Comparison of ENCODE assay signal across 22 cellular contexts in the genomic region with DNA sequence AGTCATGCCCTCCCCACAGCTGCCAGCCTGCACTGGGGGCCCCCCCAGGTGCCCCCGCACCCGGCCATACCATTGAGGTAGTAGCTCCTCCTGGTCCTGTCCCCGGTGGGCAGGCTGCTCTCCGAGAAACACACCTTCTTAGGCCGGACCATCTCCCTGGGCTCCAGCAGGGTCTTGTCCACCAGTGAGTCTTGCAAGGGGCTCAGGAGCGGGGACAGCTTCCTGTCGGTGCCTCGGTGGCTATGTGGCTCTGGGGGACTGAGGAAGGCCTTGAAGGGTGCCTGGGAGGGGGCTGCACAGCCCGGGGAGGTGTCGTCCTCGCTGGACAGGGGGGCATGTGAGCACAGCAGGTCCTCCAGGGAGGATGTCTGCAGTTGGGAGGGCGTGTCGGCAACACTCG. TPM values are rescaled to one million over a fixed set of nuclear protein-coding genes. Genes with fewer than 3 reads are reported as not detected.
DNase-seq lines count a peak whose midpoint lies in the region; ATAC-seq and TF ChIP-seq lines count a peak whose summit lies in the region.
"Had no signal": no experiment of that assay in that cellular context is flagged by ENCODE, and none has a peak within 500 bp of the region (broad histone marks: within the 10 kb centered on the region; RNA-seq: fewer than 3 reads in every experiment).

No MANE protein-coding gene starts in this region.

- H3K56ac ChIP-seq in H9 (ENCODE audit: insufficient read length, low read depth, low read length), result no peak overlapping the region

- H3K18ac ChIP-seq in H9 (ENCODE audit: insufficient read length, low read depth, low read length), result no peak overlapping the region

- H3K79me1 ChIP-seq in H9 (ENCODE audit: insufficient read depth, low read depth, low read length, poor library complexity, severe bottlenecking), result no peaks in the 10 kb centered on the region

- H3K27ac ChIP-seq in H9 (ENCODE audit: insufficient read length, low read depth, low read length) (no peak overlapping the region), right cardiac atrium (ENCODE audit: low read length) (no peak overlapping the region), suprapubic skin (no peak overlapping the region)
- H3K27ac ChIP-seq: esophagus muscularis mucosa, gastrocnemius medialis, WERI-Rb-1 had no signal

- TF ChIP-seq POLR2A in suprapubic skin (IDR thresholded peaks at IDR 0.05), result no peak

- H3K4me3 ChIP-seq in right cardiac atrium (ENCODE audit: low read length) (no peak overlapping the region), suprapubic skin (no peak overlapping the region)
- H3K4me3 ChIP-seq: esophagus muscularis mucosa, gastrocnemius medialis had no signal

- no CpG with 5 or more reads among the region's 14 CpGs for WGBS in H9 (ENCODE audit: extremely low coverage, insufficient read length, low lambda C conversion rate)
- 83% methylated on average over 14 of the region's 14 CpGs for WGBS in right cardiac atrium
- WGBS in suprapubic skin, result 84% methylated on average over 14 of the region's 14 CpGs

- no peaks in the 10 kb centered on the region for H4K20me1 ChIP-seq in H9 (ENCODE audit: control insufficient read depth, insufficient read depth, insufficient read length)

- no peak overlapping the region for H2AK5ac ChIP-seq in H9 (ENCODE audit: insufficient read length, low read length)

- H3K23ac ChIP-seq in H9 (ENCODE audit: insufficient read length, low read depth, low read length), result no peak overlapping the region

- TF ChIP-seq CTCF in H9 (conservative IDR thresholded peaks at IDR 0.05), result no peak
- no peak for TF ChIP-seq CTCF in suprapubic skin (IDR thresholded peaks at IDR 0.05)

- no peak overlapping the region for H3K4me2 ChIP-seq in H9 (ENCODE audit: insufficient read depth, insufficient read length, low read length)

- H4K91ac ChIP-seq in H9 (ENCODE audit: insufficient read length, low read depth, low read length), result no peak overlapping the region

- ATAC-seq in right cardiac atrium, result peak in 1 of 2 donors; percentile 26
- no peak for ATAC-seq in HG02642 (IDR thresholded peaks at IDR 0.05; ENCODE audit: poor library complexity, unreplicated experiment)
- ATAC-seq: activated T-cell treated with anti-CD3 and anti-CD28 coated beads, Interleukin-2, amount 50 U/mL, for 4 hours; effector memory CD8-positive, alpha-beta T cell; gastrocnemius medialis; SK-N-SH treated with all-trans-retinoic acid at 6 μM for 48 hours had no signal

- H3K14ac ChIP-seq in H9 (ENCODE audit: insufficient read depth, low read length), result no peak overlapping the region

- H3K36me3 ChIP-seq in suprapubic skin, result no peaks in the 10 kb centered on the region
- H3K36me3 ChIP-seq: gastrocnemius medialis had no signal

- peaks cover 2 to 3% of the 10 kb centered on the region in 2 experiments; a peak in 1 of 5 replicates for H3K9me3 Mint-ChIP-seq in H9
- H3K9me3 Mint-ChIP-seq in activated CD4-positive, alpha-beta memory T cell treated with anti-CD3 and anti-CD28 coated beads, Interleukin-2, amount 10 ng/mL, durations not matched to agents 7 days and 5 days, result no peaks in the 10 kb centered on the region
- H3K9me3 Mint-ChIP-seq: activated naive CD4-positive, alpha-beta T cell treated with anti-CD3 and anti-CD28 coated beads, Interleukin-2, amount 50 U/mL, for 24 hours; activated T-cell treated with anti-CD3 and anti-CD28 coated beads, Interleukin-2, amount 50 U/mL, for 4 hours; effector memory CD8-positive, alpha-beta T cell had no signal

- H3K4me3 Mint-ChIP-seq in H9, result no peak overlapping the region
- no peak overlapping the region for H3K4me3 Mint-ChIP-seq in activated CD4-positive, alpha-beta memory T cell treated with anti-CD3 and anti-CD28 coated beads, Interleukin-2, amount 10 ng/mL, durations not matched to agents 7 days and 5 days
- H3K4me3 Mint-ChIP-seq: activated naive CD4-positive, alpha-beta T cell treated with anti-CD3 and anti-CD28 coated beads, Interleukin-2, amount 50 U/mL, for 24 hours; activated T-cell treated with anti-CD3 and anti-CD28 coated beads, Interleukin-2, amount 50 U/mL, for 4 hours; CD4-positive, alpha-beta memory T cell; effector memory CD8-positive, alpha-beta T cell had no signal

- TF ChIP-seq EP300 in suprapubic skin (IDR thresholded peaks at IDR 0.05), result no peak

- peak; percentile 21 for DNase-seq in H9
- DNase-seq in activated CD4-positive, alpha-beta memory T cell treated with anti-CD3 and anti-CD28 coated beads, Interleukin-2, amount 10 ng/mL, durations not matched to agents 7 days and 5 days, result peak; percentile 4
- peak in 2 of 3 donors; percentile 2 to 37 for DNase-seq in right cardiac atrium
- DNase-seq in suprapubic skin (ENCODE audit: low spot score in 2 of 2), result peak; percentile 48 to 67
- no peak for DNase-seq in SIG-M5 treated with dmso at 0.1 percent for 504 hours (lab: John Stamatoyannopoulos, UW; ENCODE audit: unreplicated experiment)
- DNase-seq in NOMO-1 treated with dmso at 0.1 percent for 144 hours (lab: John Stamatoyannopoulos, UW; ENCODE audit: unreplicated experiment), result no peak
- DNase-seq: activated CD4-positive, alpha-beta T cell treated with anti-CD3 and anti-CD28 coated beads, Interleukin-2, amount 50 U/mL, for 4 hours; activated T-cell treated with anti-CD3 and anti-CD28 coated beads, Interleukin-2, amount 50 U/mL, for 4 hours; effector memory CD8-positive, alpha-beta T cell; gastrocnemius medialis; GDM1; KBM-7; NCI-H1436; NCI-H510A treated with DMSO at 0.1 percent for 48 hours; occipital lobe; WERI-Rb-1 had no signal

- peaks cover 10 to 15% (median 14%) of the 10 kb centered on the region in 3 experiments for H3K36me3 Mint-ChIP-seq in H9 (ENCODE audit: insufficient read depth in 1 of 3, low read depth in 3 of 3)
- no peaks in the 10 kb centered on the region for H3K36me3 Mint-ChIP-seq in activated CD4-positive, alpha-beta memory T cell treated with anti-CD3 and anti-CD28 coated beads, Interleukin-2, amount 10 ng/mL, durations not matched to agents 7 days and 5 days (ENCODE audit: low read depth)
- H3K36me3 Mint-ChIP-seq: CD4-positive, alpha-beta memory T cell had no signal

- no peak overlapping the region for H4K8ac ChIP-seq in H9 (replicated peaks; ENCODE audit: insufficient read length, low read depth, low read length)

- no peaks in the 10 kb centered on the region for H3K27me3 ChIP-seq in H9 (ENCODE audit: insufficient read depth, low read length)
- H3K27me3 ChIP-seq in right cardiac atrium (ENCODE audit: control insufficient read depth, insufficient read depth), result no peaks in the 10 kb centered on the region
- H3K27me3 ChIP-seq in suprapubic skin, result peaks cover 5% of the 10 kb centered on the region

- H3K23me2 ChIP-seq in H9 (ENCODE audit: insufficient read length, low read depth, low read length, poor library complexity, severe bottlenecking), result no peaks in the 10 kb centered on the region

- H3T11ph ChIP-seq in H9 (ENCODE audit: low read length), result no peak overlapping the region

- no peak overlapping the region for H2BK5ac ChIP-seq in H9 (ENCODE audit: insufficient read length, low read length)

- no peak overlapping the region for H2AFZ ChIP-seq in H9 (ENCODE audit: low read length)

- no peaks in the 10 kb centered on the region; the same call in 1 of the 2 replicates for H3K79me2 ChIP-seq in H9 (ENCODE audit: insufficient read depth, low read length)

- CTCF ChIA-PET in activated CD4-positive, alpha-beta memory T cell treated with anti-CD3 and anti-CD28 coated beads, Interleukin-2, amount 10 ng/mL, durations not matched to agents 7 days and 5 days (lab: Charles Lee), result no interaction called here

- no peak overlapping the region for H3K4ac ChIP-seq in H9 (ENCODE audit: low read depth, low read length)

- H3K9ac ChIP-seq in H9 (ENCODE audit: extremely low read depth, insufficient read length, low read length), result no peak overlapping the region

- no peaks in the 10 kb centered on the region for H3K9me3 ChIP-seq in H9 (ENCODE audit: control insufficient read depth, low read depth, low read length)
- H3K9me3 ChIP-seq in right cardiac atrium (ENCODE audit: control insufficient read depth, low read length), result no peaks in the 10 kb centered on the region
- H3K9me3 ChIP-seq in suprapubic skin, result no peaks in the 10 kb centered on the region
- H3K9me3 ChIP-seq: esophagus muscularis mucosa, gastrocnemius medialis had no signal

- H2BK120ac ChIP-seq in H9 (ENCODE audit: low read depth, low read length, poor library complexity, severe bottlenecking), result no peak overlapping the region

- H3K27me3 Mint-ChIP-seq in H9 (ENCODE audit: low read depth), result no peaks in the 10 kb centered on the region
- H3K27me3 Mint-ChIP-seq in activated CD4-positive, alpha-beta memory T cell treated with anti-CD3 and anti-CD28 coated beads, Interleukin-2, amount 10 ng/mL, durations not matched to agents 7 days and 5 days, result peaks cover 3% of the 10 kb centered on the region
- H3K27me3 Mint-ChIP-seq: activated naive CD4-positive, alpha-beta T cell treated with anti-CD3 and anti-CD28 coated beads, Interleukin-2, amount 50 U/mL, for 24 hours had no signal

- peak overlapping the region in 1 of 3 experiments; percentile 52; a peak in 1 of 7 replicates for H3K27ac Mint-ChIP-seq in H9
- no peak overlapping the region for H3K27ac Mint-ChIP-seq in activated CD4-positive, alpha-beta memory T cell treated with anti-CD3 and anti-CD28 coated beads, Interleukin-2, amount 10 ng/mL, durations not matched to agents 7 days and 5 days
- H3K27ac Mint-ChIP-seq: activated naive CD4-positive, alpha-beta T cell treated with anti-CD3 and anti-CD28 coated beads, Interleukin-2, amount 50 U/mL, for 24 hours; effector memory CD8-positive, alpha-beta T cell had no signal

- H2BK15ac ChIP-seq in H9 (ENCODE audit: low read depth, low read length), result no peak overlapping the region

- H2BK20ac ChIP-seq in H9 (ENCODE audit: low read depth, low read length, poor library complexity, severe bottlenecking), result no peak overlapping the region

- H3K4me1 ChIP-seq in H9 (ENCODE audit: insufficient read depth, low read length) (0 out of 2 replicates have a peak, but pooled peaks cover 3% of the 10 kb centered on the region), right cardiac atrium (ENCODE audit: control insufficient read depth, insufficient read depth, low read length) (no peaks in the 10 kb centered on the region), suprapubic skin (no peaks in the 10 kb centered on the region)
- H3K4me1 ChIP-seq: esophagus muscularis mucosa, gastrocnemius medialis had no signal

- intact Hi-C loops in right cardiac atrium (cut with DNase I), result no loop called here

- no peak overlapping the region for H2BK12ac ChIP-seq in H9 (ENCODE audit: insufficient read length, low read depth, low read length)

- peaks cover 0 to 3% of the 10 kb centered on the region in 2 experiments; a peak in 1 of 4 replicates for H3K4me1 Mint-ChIP-seq in H9
- peaks cover 6% of the 10 kb centered on the region for H3K4me1 Mint-ChIP-seq in activated CD4-positive, alpha-beta memory T cell treated with anti-CD3 and anti-CD28 coated beads, Interleukin-2, amount 10 ng/mL, durations not matched to agents 7 days and 5 days

- POLR2A ChIA-PET in activated CD4-positive, alpha-beta memory T cell treated with anti-CD3 and anti-CD28 coated beads, Interleukin-2, amount 10 ng/mL, durations not matched to agents 7 days and 5 days (lab: Charles Lee), result no interaction called here

- no peak overlapping the region for H4K5ac ChIP-seq in H9 (ENCODE audit: insufficient read length, low read depth, low read length)

RNA-seq across cellular contexts. Expression of gene FTCD, which starts 12.9 kb away (rescaled TPM):
- total RNA-seq in H9 (2021), result 6.7 and 6.8 TPM in 2 replicates
- under 1 TPM in 1 of 2 experiments, not detected in 1; 0.18 TPM for total RNA-seq in activated CD4-positive, alpha-beta memory T cell treated with anti-CD3 and anti-CD28 coated beads, Interleukin-2, amount 10 ng/mL, durations not matched to agents 7 days and 5 days
- total RNA-seq in right cardiac atrium, result 1 to 10 TPM; 1.6 to 3.5 (median 2.0) TPM
- 1.00 TPM for polyA plus RNA-seq in right cardiac atrium
- total RNA-seq in suprapubic skin, result not detected
- total RNA-seq: occipital lobe had no signal
- polyA plus RNA-seq: CD4-positive, alpha-beta memory T cell; keratinocyte had no signal

RNA-seq across cellular contexts. Expression of gene SPATC1L, which starts 16.0 kb away (rescaled TPM):
- total RNA-seq in H9 (2021), result 32.8 and 36.0 TPM in 2 replicates
- 1 to 10 TPM; 4.2 to 4.4 TPM for total RNA-seq in activated CD4-positive, alpha-beta memory T cell treated with anti-CD3 and anti-CD28 coated beads, Interleukin-2, amount 10 ng/mL, durations not matched to agents 7 days and 5 days
- total RNA-seq in right cardiac atrium, result 10 to 100 TPM in 3 of 4 donors, 1 to 10 TPM in 1; 8.8 to 12.0 (median 11.6) TPM
- polyA plus RNA-seq in right cardiac atrium, result 10.3 TPM
- total RNA-seq in suprapubic skin, result 10 to 100 TPM in 2 of 4 donors, 1 to 10 TPM in 2; 2.5 to 15.0 (median 6.9) TPM

Comparison
In these comparisons a context has a peak if more than half of its experiments do, and no peak if none do; other contexts are left out.
1. DNase-seq: peak in H9 (single experiment), activated CD4-positive, alpha-beta memory T cell treated with anti-CD3 and anti-CD28 coated beads, Interleukin-2, amount 10 ng/mL, durations not matched to agents 7 days and 5 days (single experiment), right cardiac atrium (2 of 3) and suprapubic skin (2 of 2); none in SIG-M5 treated with dmso at 0.1 percent for 504 hours (single experiment) and NOMO-1 treated with dmso at 0.1 percent for 144 hours (single experiment).